Comparison of ENCODE assay signal across 31 cellular contexts in the genomic region with DNA sequence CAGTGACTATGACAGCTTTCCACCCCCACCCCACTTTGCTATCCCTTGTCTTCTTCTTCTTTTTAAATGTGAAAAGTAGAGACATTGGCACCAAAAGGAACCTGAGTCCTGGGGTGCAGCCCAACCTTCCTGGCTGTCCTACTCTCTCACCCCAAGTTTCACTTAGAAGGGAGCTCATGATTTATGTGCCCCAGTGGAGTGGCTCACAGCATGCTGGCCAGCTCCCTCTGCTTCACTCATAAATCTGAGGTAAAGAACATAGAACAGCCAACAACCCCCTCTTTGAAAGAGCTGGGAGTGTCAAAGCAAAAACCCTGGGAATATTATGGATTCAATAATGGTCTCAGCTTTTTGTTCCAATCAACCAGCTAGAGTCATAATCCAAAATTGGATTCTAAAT.
"Had no signal": no experiment of that assay in that cellular context is flagged by ENCODE, and none has a peak within 500 bp of the region (broad histone marks: within the 10 kb centered on the region; RNA-seq: fewer than 3 reads in every experiment).

No MANE protein-coding gene starts in this region.

- H3K27me3 ChIP-seq: colonic mucosa, foreskin keratinocyte, gastroesophageal sphincter, ovary, sigmoid colon, stomach, thyroid gland had no signal

- H3K36me3 Mint-ChIP-seq: immature natural killer cell; naive thymus-derived CD4-positive, alpha-beta T cell; stimulated activated effector memory CD8-positive, alpha-beta T cell treated with anti-CD3 and anti-CD28 coated beads, Interleukin-12 subunit alpha, Interleukin-12 subunit beta, amount 100 ng/mL, for 72 hours had no signal

- ATAC-seq: esophagus mucosa; foreskin keratinocyte; gastroesophageal sphincter; heart right ventricle; left colon; left ventricle myocardium superior; lower lobe of right lung; naive thymus-derived CD4-positive, alpha-beta T cell; psoas muscle; right cardiac atrium; stimulated activated effector memory CD8-positive, alpha-beta T cell treated with anti-CD3 and anti-CD28 coated beads, Interleukin-12 subunit alpha, Interleukin-12 subunit beta, amount 100 ng/mL, for 72 hours had no signal

- H3K4me3 ChIP-seq: colonic mucosa, gastroesophageal sphincter, heart right ventricle, lower lobe of right lung, ovary, psoas muscle, sigmoid colon, stomach, thyroid gland had no signal

- H3K9me3 Mint-ChIP-seq: dendritic cell treated with granulocyte-macrophage colony-stimulating factor and Interleukin-4, amounts not matched to agents 40 ng/mL and 50 ng/mL, for 4 days; endodermal cell; immature natural killer cell; stimulated activated effector memory CD8-positive, alpha-beta T cell treated with anti-CD3 and anti-CD28 coated beads, Interleukin-12 subunit alpha, Interleukin-12 subunit beta, amount 100 ng/mL, for 72 hours had no signal

- H3K9me3 ChIP-seq: colonic mucosa, gastroesophageal sphincter, heart right ventricle, lower lobe of right lung, ovary, psoas muscle, sigmoid colon, stomach, thyroid gland had no signal

- DNase-seq: colonic mucosa; effector CD8-positive, alpha-beta T cell; endodermal cell; foreskin keratinocyte; glutamatergic neuron; heart right ventricle; hippocampal formation; immature natural killer cell; islet precursor cell; kidney glomerular epithelial cell; left colon; left ventricle myocardium superior; lower lobe of right lung; naive thymus-derived CD4-positive, alpha-beta T cell; occipital lobe; ovary; posterior cingulate gyrus; psoas muscle; right cardiac atrium; sigmoid colon; stimulated activated CD4-positive, alpha-beta T cell treated with anti-CD3 and anti-CD28 coated beads, Interleukin-2, amount 100 ng/mL, for 24 hours; stimulated activated CD4-positive, alpha-beta T cell treated with anti-CD3 and anti-CD28 coated beads, Interleukin-4, amount 100 ng/mL, for 24 hours; stimulated activated naive CD4-positive, alpha-beta T cell treated with Interleukin-2 at 50 U/mL for 16 hours; stomach; thyroid gland; trophoblast cell had no signal

- H3K27ac Mint-ChIP-seq: dendritic cell treated with granulocyte-macrophage colony-stimulating factor and Interleukin-4, amounts not matched to agents 40 ng/mL and 50 ng/mL, for 4 days; endodermal cell; immature natural killer cell; naive thymus-derived CD4-positive, alpha-beta T cell; stimulated activated effector memory CD8-positive, alpha-beta T cell treated with anti-CD3 and anti-CD28 coated beads, Interleukin-12 subunit alpha, Interleukin-12 subunit beta, amount 100 ng/mL, for 72 hours had no signal

- H3K27ac ChIP-seq: colonic mucosa, epithelial cell of prostate, foreskin keratinocyte, gastroesophageal sphincter, heart right ventricle, lower lobe of right lung, ovary, psoas muscle, sigmoid colon, stomach, thyroid gland had no signal

- H3K36me3 ChIP-seq: colonic mucosa, gastroesophageal sphincter, heart right ventricle, lower lobe of right lung, ovary, sigmoid colon, stomach, thyroid gland had no signal

- H3K4me3 Mint-ChIP-seq: dendritic cell treated with granulocyte-macrophage colony-stimulating factor and Interleukin-4, amounts not matched to agents 40 ng/mL and 50 ng/mL, for 4 days; endodermal cell; immature natural killer cell; naive thymus-derived CD4-positive, alpha-beta T cell; stimulated activated effector memory CD8-positive, alpha-beta T cell treated with anti-CD3 and anti-CD28 coated beads, Interleukin-12 subunit alpha, Interleukin-12 subunit beta, amount 100 ng/mL, for 72 hours had no signal

- H3K4me1 Mint-ChIP-seq: immature natural killer cell; naive thymus-derived CD4-positive, alpha-beta T cell; stimulated activated effector memory CD8-positive, alpha-beta T cell treated with anti-CD3 and anti-CD28 coated beads, Interleukin-12 subunit alpha, Interleukin-12 subunit beta, amount 100 ng/mL, for 72 hours had no signal

- H3K4me1 ChIP-seq: colonic mucosa, foreskin keratinocyte, gastroesophageal sphincter, lower lobe of right lung, psoas muscle, stomach, thyroid gland had no signal
